10 cellular contexts compared by ENCODE assay signal in the genomic region with DNA sequence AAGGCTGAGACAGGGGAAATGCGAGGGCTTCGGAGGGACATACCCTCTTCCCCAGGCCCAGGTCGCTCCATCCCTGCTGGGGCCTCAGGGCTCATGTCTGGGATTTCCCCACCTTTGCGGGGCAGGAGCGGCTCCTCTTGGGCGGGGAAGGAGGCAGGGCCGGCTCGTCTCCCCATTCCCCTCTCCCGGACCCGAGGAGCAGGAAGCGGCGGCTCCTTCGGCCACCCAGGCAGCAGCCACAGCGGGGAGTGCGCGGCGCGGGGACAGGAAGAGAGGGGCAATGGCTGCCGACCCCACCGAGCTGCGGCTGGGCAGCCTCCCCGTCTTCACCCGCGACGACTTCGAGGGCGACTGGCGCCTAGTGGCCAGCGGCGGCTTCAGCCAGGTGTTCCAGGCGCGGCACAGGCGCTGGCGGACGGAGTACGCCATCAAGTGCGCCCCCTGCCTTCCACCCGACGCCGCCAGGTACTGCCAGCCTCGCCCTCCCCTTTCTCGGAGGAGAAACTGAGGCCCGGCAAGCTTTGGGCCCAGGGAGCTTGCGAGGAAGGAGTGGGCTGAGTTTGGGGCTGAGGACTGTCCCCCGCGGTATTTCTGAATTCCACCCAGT. TPM values are rescaled to one million over a fixed set of nuclear protein-coding genes. Genes with fewer than 3 reads are reported as not detected.
A peak's percentile ranks its signal among the peaks of the same experiment; 100 is the strongest.
DNase-seq lines count a peak whose midpoint lies in the region; ATAC-seq and TF ChIP-seq lines count a peak whose summit lies in the region.
"Had no signal": no experiment of that assay in that cellular context is flagged by ENCODE, and none has a peak within 500 bp of the region (broad histone marks: within the 10 kb centered on the region; RNA-seq: fewer than 3 reads in every experiment).

A gene with protein sequence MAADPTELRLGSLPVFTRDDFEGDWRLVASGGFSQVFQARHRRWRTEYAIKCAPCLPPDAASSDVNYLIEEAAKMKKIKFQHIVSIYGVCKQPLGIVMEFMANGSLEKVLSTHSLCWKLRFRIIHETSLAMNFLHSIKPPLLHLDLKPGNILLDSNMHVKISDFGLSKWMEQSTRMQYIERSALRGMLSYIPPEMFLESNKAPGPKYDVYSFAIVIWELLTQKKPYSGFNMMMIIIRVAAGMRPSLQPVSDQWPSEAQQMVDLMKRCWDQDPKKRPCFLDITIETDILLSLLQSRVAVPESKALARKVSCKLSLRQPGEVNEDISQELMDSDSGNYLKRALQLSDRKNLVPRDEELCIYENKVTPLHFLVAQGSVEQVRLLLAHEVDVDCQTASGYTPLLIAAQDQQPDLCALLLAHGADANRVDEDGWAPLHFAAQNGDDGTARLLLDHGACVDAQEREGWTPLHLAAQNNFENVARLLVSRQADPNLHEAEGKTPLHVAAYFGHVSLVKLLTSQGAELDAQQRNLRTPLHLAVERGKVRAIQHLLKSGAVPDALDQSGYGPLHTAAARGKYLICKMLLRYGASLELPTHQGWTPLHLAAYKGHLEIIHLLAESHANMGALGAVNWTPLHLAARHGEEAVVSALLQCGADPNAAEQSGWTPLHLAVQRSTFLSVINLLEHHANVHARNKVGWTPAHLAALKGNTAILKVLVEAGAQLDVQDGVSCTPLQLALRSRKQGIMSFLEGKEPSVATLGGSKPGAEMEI (plus strand): TSS at position 175 of the 607 bp plus-strand sequence. CDS start 106 bp downstream, at position 281.

- H3K9me3 ChIP-seq in body of pancreas = no peaks in the 10 kb centered on the region
- H3K9me3 ChIP-seq in suprapubic skin = no peaks in the 10 kb centered on the region

- peaks cover 9% of the 10 kb centered on the region for H3K4me1 ChIP-seq in body of pancreas
- peaks cover 19% of the 10 kb centered on the region for H3K4me1 ChIP-seq in suprapubic skin

- H3K36me3 ChIP-seq in body of pancreas (replicated peaks in 1 of 2; ENCODE audit: insufficient read depth in 1 of 2, low read depth in 2 of 2) (no peaks in the 10 kb centered on the region), suprapubic skin (no peaks in the 10 kb centered on the region)

- DNase-seq in activated CD4-positive, alpha-beta T cell treated with anti-CD3 and anti-CD28 coated beads for 36 hours = peak; percentile 9
- no peak for DNase-seq in activated CD4-positive, alpha-beta T cell treated with anti-CD3 and anti-CD28 coated beads, Interleukin-2, amount 10 ng/mL, durations not matched to agents 24 days and 14 days
- DNase-seq in body of pancreas (peak; percentile 14 to 52 (median 24)), islet precursor cell (peak; percentile 78), suprapubic skin (ENCODE audit: low spot score in 2 of 2) (peak in 1 of 2 donors; percentile 72), A172 (ENCODE audit: low spot score) (no peak)
- DNase-seq in stimulated activated naive B cell treated with anti-CD40 and anti-IgM and Interleukin-4, amounts not matched to agents 10 μg/mL and 1 μg/mL and 100 μg/mL, for 72 hours = no peak
- DNase-seq: ACHN; activated naive CD4-positive, alpha-beta T cell had no signal

- no peak within 1 kb of the TSS for H3K27ac Mint-ChIP-seq in activated CD4-positive, alpha-beta T cell treated with anti-CD3 and anti-CD28 coated beads for 36 hours
- no peak within 1 kb of the TSS for H3K27ac Mint-ChIP-seq in activated CD4-positive, alpha-beta T cell treated with anti-CD3 and anti-CD28 coated beads, Interleukin-2, amount 10 ng/mL, durations not matched to agents 24 days and 14 days
- H3K27ac Mint-ChIP-seq in stimulated activated naive B cell treated with anti-CD40 and anti-IgM and Interleukin-4, amounts not matched to agents 10 μg/mL and 1 μg/mL and 100 μg/mL, for 72 hours = no peak within 1 kb of the TSS

- TF ChIP-seq CTCF in body of pancreas (IDR thresholded peaks at IDR 0.05) (peak; percentile 15 to 64 (median 37)), suprapubic skin (IDR thresholded peaks at IDR 0.05) (peak in 1 of 2 donors; percentile 29)

- no peak within 1 kb of the TSS for H3K27ac ChIP-seq in body of pancreas
- H3K27ac ChIP-seq in suprapubic skin = no peak within 1 kb of the TSS

- no peak within 1 kb of the TSS for H3K4me3 Mint-ChIP-seq in activated CD4-positive, alpha-beta T cell treated with anti-CD3 and anti-CD28 coated beads for 36 hours
- no peak within 1 kb of the TSS for H3K4me3 Mint-ChIP-seq in activated CD4-positive, alpha-beta T cell treated with anti-CD3 and anti-CD28 coated beads, Interleukin-2, amount 10 ng/mL, durations not matched to agents 24 days and 14 days
- no peak within 1 kb of the TSS for H3K4me3 Mint-ChIP-seq in stimulated activated naive B cell treated with anti-CD40 and anti-IgM and Interleukin-4, amounts not matched to agents 10 μg/mL and 1 μg/mL and 100 μg/mL, for 72 hours

- H3K27me3 Mint-ChIP-seq in activated CD4-positive, alpha-beta T cell treated with anti-CD3 and anti-CD28 coated beads for 36 hours = peaks cover 3% of the 10 kb centered on the region
- peaks cover 7% of the 10 kb centered on the region for H3K27me3 Mint-ChIP-seq in activated CD4-positive, alpha-beta T cell treated with anti-CD3 and anti-CD28 coated beads, Interleukin-2, amount 10 ng/mL, durations not matched to agents 24 days and 14 days
- H3K27me3 Mint-ChIP-seq in stimulated activated naive B cell treated with anti-CD40 and anti-IgM and Interleukin-4, amounts not matched to agents 10 μg/mL and 1 μg/mL and 100 μg/mL, for 72 hours = peaks cover 3 to 7% of the 10 kb centered on the region in 2 donors

- peaks cover 2% of the 10 kb centered on the region for H3K36me3 Mint-ChIP-seq in activated CD4-positive, alpha-beta T cell treated with anti-CD3 and anti-CD28 coated beads for 36 hours (ENCODE audit: low read depth)
- H3K36me3 Mint-ChIP-seq in activated CD4-positive, alpha-beta T cell treated with anti-CD3 and anti-CD28 coated beads, Interleukin-2, amount 10 ng/mL, durations not matched to agents 24 days and 14 days (ENCODE audit: low read depth) = no peaks in the 10 kb centered on the region
- H3K36me3 Mint-ChIP-seq in stimulated activated naive B cell treated with anti-CD40 and anti-IgM and Interleukin-4, amounts not matched to agents 10 μg/mL and 1 μg/mL and 100 μg/mL, for 72 hours = peaks cover 4% of the 10 kb centered on the region in 2 donors

- no peak for TF ChIP-seq EP300 in suprapubic skin (IDR thresholded peaks at IDR 0.05)

- no peak for ATAC-seq in activated CD4-positive, alpha-beta T cell treated with anti-CD3 and anti-CD28 coated beads for 36 hours
- peak; percentile 38 for ATAC-seq in body of pancreas
- ATAC-seq in HG02642 (IDR thresholded peaks at IDR 0.05; ENCODE audit: poor library complexity, unreplicated experiment) = no peak
- no peak for ATAC-seq in stimulated activated naive B cell treated with anti-CD40 and anti-IgM and Interleukin-4, amounts not matched to agents 10 μg/mL and 1 μg/mL and 100 μg/mL, for 72 hours (replicated peaks)

- CTCF ChIA-PET in activated CD4-positive, alpha-beta T cell treated with anti-CD3 and anti-CD28 coated beads for 36 hours (lab: Charles Lee) = interaction anchor here (1.2 kb wide), 1 partner anchor 82 kb away, joined by 4 read pairs; no protein-coding TSS in a partner anchor

- POLR2A ChIA-PET in activated CD4-positive, alpha-beta T cell treated with anti-CD3 and anti-CD28 coated beads for 36 hours (lab: Charles Lee) = no interaction called here

- 6 to 26% methylated on average over 7 to 41 of the region's 46 CpGs for WGBS in body of pancreas, 2 donors
- 23% methylated on average over 13 of the region's 46 CpGs for WGBS in suprapubic skin

- H3K9me3 Mint-ChIP-seq in activated CD4-positive, alpha-beta T cell treated with anti-CD3 and anti-CD28 coated beads for 36 hours (ENCODE audit: low read depth) = no peaks in the 10 kb centered on the region
- no peaks in the 10 kb centered on the region for H3K9me3 Mint-ChIP-seq in activated CD4-positive, alpha-beta T cell treated with anti-CD3 and anti-CD28 coated beads, Interleukin-2, amount 10 ng/mL, durations not matched to agents 24 days and 14 days
- no peaks in the 10 kb centered on the region for H3K9me3 Mint-ChIP-seq in stimulated activated naive B cell treated with anti-CD40 and anti-IgM and Interleukin-4, amounts not matched to agents 10 μg/mL and 1 μg/mL and 100 μg/mL, for 72 hours

- intact Hi-C loops in activated CD4-positive, alpha-beta T cell treated with anti-CD3 and anti-CD28 coated beads for 36 hours (cut with DNase I, micrococcal nuclease) = no loop called here
- intact Hi-C loops in activated CD4-positive, alpha-beta T cell treated with anti-CD3 and anti-CD28 coated beads, Interleukin-2, amount 10 ng/mL, durations not matched to agents 24 days and 14 days (cut with micrococcal nuclease) = no loop called here
- intact Hi-C loops in body of pancreas (cut with DNase I) = no loop called here

- TF ChIP-seq POLR2A in body of pancreas (IDR thresholded peaks at IDR 0.05) (no peak), suprapubic skin (IDR thresholded peaks at IDR 0.05) (no peak)

- H3K27me3 ChIP-seq in body of pancreas = peaks cover 0 to 8% of the 10 kb centered on the region in 2 donors
- peaks cover 9% of the 10 kb centered on the region for H3K27me3 ChIP-seq in suprapubic skin

- H3K4me3 ChIP-seq in body of pancreas (no peak within 1 kb of the TSS), suprapubic skin (peak within 1 kb of the TSS; percentile 38)

- H3K4me1 Mint-ChIP-seq in activated CD4-positive, alpha-beta T cell treated with anti-CD3 and anti-CD28 coated beads for 36 hours = no peaks in the 10 kb centered on the region
- H3K4me1 Mint-ChIP-seq in activated CD4-positive, alpha-beta T cell treated with anti-CD3 and anti-CD28 coated beads, Interleukin-2, amount 10 ng/mL, durations not matched to agents 24 days and 14 days = no peaks in the 10 kb centered on the region
- no peaks in the 10 kb centered on the region for H3K4me1 Mint-ChIP-seq in stimulated activated naive B cell treated with anti-CD40 and anti-IgM and Interleukin-4, amounts not matched to agents 10 μg/mL and 1 μg/mL and 100 μg/mL, for 72 hours

RNA-seq across cellular contexts. Expression of the gene that starts here (rescaled TPM):
- under 1 TPM; 0.07 to 0.14 TPM for total RNA-seq in activated CD4-positive, alpha-beta T cell treated with anti-CD3 and anti-CD28 coated beads for 36 hours
- total RNA-seq in activated CD4-positive, alpha-beta T cell treated with anti-CD3 and anti-CD28 coated beads, Interleukin-2, amount 10 ng/mL, durations not matched to agents 24 days and 14 days = not detected in 2 replicates
- total RNA-seq in body of pancreas (1 to 10 TPM in 1 of 2 donors, under 1 TPM in 1; 0.78 to 1.3 TPM), suprapubic skin (1 to 10 TPM; 3.2 to 5.6 (median 4.8) TPM)
- not detected in 2 replicates for total RNA-seq in A172 (2014; rRNA removed; shearing (Covaris generic))

Comparison
In these comparisons a context has a peak if more than half of its experiments do, and no peak if none do; other contexts are left out.
1. Peak in DNase-seq in activated CD4-positive, alpha-beta T cell treated with anti-CD3 and anti-CD28 coated beads for 36 hours; RNA of the gene not detected or under 1 TPM.
2. DNase-seq: peak in body of pancreas (4 of 4) and islet precursor cell (single experiment); none in activated CD4-positive, alpha-beta T cell treated with anti-CD3 and anti-CD28 coated beads, Interleukin-2, amount 10 ng/mL, durations not matched to agents 24 days and 14 days (single experiment), A172 (single experiment) and stimulated activated naive B cell treated with anti-CD40 and anti-IgM and Interleukin-4, amounts not matched to agents 10 μg/mL and 1 μg/mL and 100 μg/mL, for 72 hours (single experiment).